ENCODE assay signal across 1 cellular context in the genomic region with DNA sequence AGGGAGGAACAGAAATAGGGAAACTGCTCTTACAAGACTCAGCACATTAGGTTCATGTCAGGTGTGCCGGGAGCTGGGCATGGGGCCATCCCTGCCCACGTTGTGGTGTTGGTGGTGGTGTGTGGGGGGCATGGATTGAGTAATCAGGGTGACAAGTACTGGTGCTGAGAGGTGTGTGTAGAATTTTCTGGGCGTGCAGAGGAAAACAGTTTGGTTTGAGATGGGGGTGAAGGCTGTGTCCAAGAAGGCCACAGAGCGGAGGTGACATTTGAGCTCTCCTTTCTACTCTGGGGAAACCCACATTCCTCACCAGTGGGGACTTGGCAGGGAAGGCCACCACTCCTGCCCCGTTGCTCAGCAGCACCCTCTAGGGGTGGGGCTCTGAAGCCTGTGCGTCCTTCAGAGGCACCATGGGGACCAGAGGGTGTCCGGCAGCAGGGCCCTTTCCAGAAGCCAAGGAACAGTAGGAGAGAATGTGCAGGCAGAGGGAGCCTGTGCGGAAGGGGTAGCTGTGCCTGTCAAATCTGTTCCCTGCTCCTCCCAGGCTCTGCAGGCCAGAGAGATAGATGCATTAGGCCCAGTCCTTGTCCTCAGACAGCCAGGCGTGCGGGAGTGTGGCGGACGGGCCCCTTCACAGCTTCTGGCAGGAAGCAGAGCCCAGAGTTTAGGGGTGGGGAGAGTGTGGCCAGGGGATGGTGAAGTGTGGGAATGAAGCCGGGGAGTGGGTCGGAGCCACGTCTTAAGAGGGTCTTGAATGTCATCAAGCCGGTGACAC.
TF ChIP-seq lines count a peak whose summit lies in the region.

No MANE protein-coding gene starts in this region.

TF ChIP-seq in K562, 482 proteins besides CTCF, POLR2A, EP300 and RAD21 (continued from another document and continues in another):
- TF ChIP-seq ILF3 (IDR thresholded peaks at IDR 0.05; ENCODE audit: borderline replicate concordance): no peak
- no peak for TF ChIP-seq RBBP5 (IDR thresholded peaks at IDR 0.05; ENCODE audit: borderline replicate concordance, insufficient read depth, low read length, poor library complexity, severe bottlenecking)
- no peak for TF ChIP-seq HIVEP1 (CRISPR knock-in tag; IDR thresholded peaks at IDR 0.05)
- TF ChIP-seq CHD7 (IDR thresholded peaks at IDR 0.05; ENCODE audit: low read depth, low read length): no peak
- TF ChIP-seq MYC (IDR thresholded peaks at IDR 0.05; ENCODE audit: low read depth, low read length): no peak
- TF ChIP-seq MYC (CRISPR knock-in tag; IDR thresholded peaks at IDR 0.05; ENCODE audit: borderline replicate concordance, low read depth): no peak
- no peak for TF ChIP-seq GABPA (tag; conservative IDR thresholded peaks at IDR 0.05; ENCODE audit: low read depth)
- no peak for TF ChIP-seq ZNF41 (CRISPR knock-in tag; conservative IDR thresholded peaks at IDR 0.05)
- TF ChIP-seq SOX6 (IDR thresholded peaks at IDR 0.05): no peak
- no peak for TF ChIP-seq GTF2E2 (tag; IDR thresholded peaks at IDR 0.05)
- no peak for TF ChIP-seq ATF7 (IDR thresholded peaks at IDR 0.05)
- TF ChIP-seq, protein P1, sequence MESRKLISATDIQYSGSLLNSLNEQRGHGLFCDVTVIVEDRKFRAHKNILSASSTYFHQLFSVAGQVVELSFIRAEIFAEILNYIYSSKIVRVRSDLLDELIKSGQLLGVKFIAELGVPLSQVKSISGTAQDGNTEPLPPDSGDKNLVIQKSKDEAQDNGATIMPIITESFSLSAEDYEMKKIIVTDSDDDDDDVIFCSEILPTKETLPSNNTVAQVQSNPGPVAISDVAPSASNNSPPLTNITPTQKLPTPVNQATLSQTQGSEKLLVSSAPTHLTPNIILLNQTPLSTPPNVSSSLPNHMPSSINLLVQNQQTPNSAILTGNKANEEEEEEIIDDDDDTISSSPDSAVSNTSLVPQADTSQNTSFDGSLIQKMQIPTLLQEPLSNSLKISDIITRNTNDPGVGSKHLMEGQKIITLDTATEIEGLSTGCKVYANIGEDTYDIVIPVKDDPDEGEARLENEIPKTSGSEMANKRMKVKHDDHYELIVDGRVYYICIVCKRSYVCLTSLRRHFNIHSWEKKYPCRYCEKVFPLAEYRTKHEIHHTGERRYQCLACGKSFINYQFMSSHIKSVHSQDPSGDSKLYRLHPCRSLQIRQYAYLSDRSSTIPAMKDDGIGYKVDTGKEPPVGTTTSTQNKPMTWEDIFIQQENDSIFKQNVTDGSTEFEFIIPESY (CRISPR knock-in tag; IDR thresholded peaks at IDR 0.05): peak; percentile 90
- no peak for TF ChIP-seq FOXO4 (CRISPR knock-in tag; IDR thresholded peaks at IDR 0.05)
- TF ChIP-seq, protein P2, sequence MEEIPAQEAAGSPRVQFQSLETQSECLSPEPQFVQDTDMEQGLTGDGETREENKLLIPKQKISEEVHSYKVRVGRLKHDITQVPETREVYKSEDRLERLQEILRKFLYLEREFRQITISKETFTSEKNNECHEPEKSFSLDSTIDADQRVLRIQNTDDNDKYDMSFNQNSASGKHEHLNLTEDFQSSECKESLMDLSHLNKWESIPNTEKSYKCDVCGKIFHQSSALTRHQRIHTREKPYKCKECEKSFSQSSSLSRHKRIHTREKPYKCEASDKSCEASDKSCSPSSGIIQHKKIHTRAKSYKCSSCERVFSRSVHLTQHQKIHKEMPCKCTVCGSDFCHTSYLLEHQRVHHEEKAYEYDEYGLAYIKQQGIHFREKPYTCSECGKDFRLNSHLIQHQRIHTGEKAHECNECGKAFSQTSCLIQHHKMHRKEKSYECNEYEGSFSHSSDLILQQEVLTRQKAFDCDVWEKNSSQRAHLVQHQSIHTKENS (CRISPR knock-in tag; IDR thresholded peaks at IDR 0.05): no peak
- TF ChIP-seq, protein P3, sequence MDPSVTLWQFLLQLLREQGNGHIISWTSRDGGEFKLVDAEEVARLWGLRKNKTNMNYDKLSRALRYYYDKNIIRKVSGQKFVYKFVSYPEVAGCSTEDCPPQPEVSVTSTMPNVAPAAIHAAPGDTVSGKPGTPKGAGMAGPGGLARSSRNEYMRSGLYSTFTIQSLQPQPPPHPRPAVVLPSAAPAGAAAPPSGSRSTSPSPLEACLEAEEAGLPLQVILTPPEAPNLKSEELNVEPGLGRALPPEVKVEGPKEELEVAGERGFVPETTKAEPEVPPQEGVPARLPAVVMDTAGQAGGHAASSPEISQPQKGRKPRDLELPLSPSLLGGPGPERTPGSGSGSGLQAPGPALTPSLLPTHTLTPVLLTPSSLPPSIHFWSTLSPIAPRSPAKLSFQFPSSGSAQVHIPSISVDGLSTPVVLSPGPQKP (CRISPR knock-in tag; IDR thresholded peaks at IDR 0.05): no peak
- TF ChIP-seq, protein P4, sequence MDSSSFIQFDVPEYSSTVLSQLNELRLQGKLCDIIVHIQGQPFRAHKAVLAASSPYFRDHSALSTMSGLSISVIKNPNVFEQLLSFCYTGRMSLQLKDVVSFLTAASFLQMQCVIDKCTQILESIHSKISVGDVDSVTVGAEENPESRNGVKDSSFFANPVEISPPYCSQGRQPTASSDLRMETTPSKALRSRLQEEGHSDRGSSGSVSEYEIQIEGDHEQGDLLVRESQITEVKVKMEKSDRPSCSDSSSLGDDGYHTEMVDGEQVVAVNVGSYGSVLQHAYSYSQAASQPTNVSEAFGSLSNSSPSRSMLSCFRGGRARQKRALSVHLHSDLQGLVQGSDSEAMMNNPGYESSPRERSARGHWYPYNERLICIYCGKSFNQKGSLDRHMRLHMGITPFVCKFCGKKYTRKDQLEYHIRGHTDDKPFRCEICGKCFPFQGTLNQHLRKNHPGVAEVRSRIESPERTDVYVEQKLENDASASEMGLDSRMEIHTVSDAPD (CRISPR knock-in tag; IDR thresholded peaks at IDR 0.05): no peak
- TF ChIP-seq KDM5B (IDR thresholded peaks at IDR 0.05; ENCODE audit: insufficient replicate concordance, low read depth, low read length): no peak
- no peak for TF ChIP-seq ZNF318 (IDR thresholded peaks at IDR 0.05; ENCODE audit: borderline replicate concordance in 1 of 2, low read depth in 1 of 2)
